Comparison of ENCODE assay signal across 8 cellular contexts in genomic region chr21:43106965-43107793, GRCh38. TPM values are rescaled to one million over a fixed set of nuclear protein-coding genes. Genes with fewer than 3 reads are reported as not detected.
DNase-seq lines count a peak whose midpoint lies in the region; ATAC-seq, FAIRE-seq and TF ChIP-seq lines count a peak whose summit lies in the region.
"Not testable (repeated sequence)": the region's sequence is repeated elsewhere in the genome, so short reads cannot be mapped to it uniquely, and the experiment has no call there.

TSS of gene U2AF1 (minus strand) at chr21:43107570. CDS start at chr21:43107494, 76 bp downstream.

- H3K9me3 ChIP-seq in HUES64 (ENCODE audit: insufficient read depth, low read depth, low read length); colonic mucosa; iPS-15b (ENCODE audit: control insufficient read depth, insufficient read depth, low read length); thoracic aorta: not testable (repeated sequence)

- peak within 1 kb of the TSS; percentile 46 for H3K4me3 Mint-ChIP-seq in progenitor cell of endocrine pancreas (ENCODE audit: low read depth)

- intact Hi-C loops in colonic mucosa (cut with DNase I): not testable (repeated sequence)

- 1% methylated on average over 32 of the region's 107 CpGs for WGBS in HUES64

- TF ChIP-seq POLR2A in GM12891 (IDR thresholded peaks at IDR 0.05; ENCODE audit: low read depth, low read length): not testable (repeated sequence)

- H3K4me3 ChIP-seq in HFF-Myc (replicated peaks; ENCODE audit: low read depth, low read length): peak within 1 kb of the TSS; percentile 49
- peak within 1 kb of the TSS; percentile 48 for H3K4me3 ChIP-seq in HUES64 (ENCODE audit: low read length)
- peak within 1 kb of the TSS; percentile 43 for H3K4me3 ChIP-seq in colonic mucosa
- H3K4me3 ChIP-seq in iPS-15b (ENCODE audit: low read depth, low read length): peak within 1 kb of the TSS; percentile 49
- H3K4me3 ChIP-seq in thoracic aorta: peak within 1 kb of the TSS; percentile 77

- H3K27me3 ChIP-seq in HUES64 (ENCODE audit: insufficient read depth, low read length); colonic mucosa; iPS-15b (ENCODE audit: control insufficient read depth, insufficient read depth, low read length); thoracic aorta (replicated peaks; ENCODE audit: insufficient read depth): not testable (repeated sequence)

- not testable (repeated sequence) for TF ChIP-seq CTCF in HFF-Myc (IDR thresholded peaks at IDR 0.05; ENCODE audit: low read depth, low read length, missing control alignments); colonic mucosa (IDR thresholded peaks at IDR 0.05); progenitor cell of endocrine pancreas (IDR thresholded peaks at IDR 0.05; ENCODE audit: unreplicated experiment); thoracic aorta (IDR thresholded peaks at IDR 0.05)

- H3K27ac Mint-ChIP-seq in progenitor cell of endocrine pancreas: not testable (repeated sequence)

- H3K36me3 ChIP-seq in HUES64 (ENCODE audit: insufficient read depth, low read length); colonic mucosa; iPS-15b (ENCODE audit: control insufficient read depth, insufficient read depth, low read length); thoracic aorta: not testable (repeated sequence)

- not testable (repeated sequence) for H3K27ac ChIP-seq in HUES64 (ENCODE audit: low read depth, low read length)
- H3K27ac ChIP-seq in colonic mucosa: peak within 1 kb of the TSS; percentile 55
- H3K27ac ChIP-seq in thoracic aorta: peak within 1 kb of the TSS in 1 of 2 donors; percentile 49

- H3K9ac ChIP-seq in HUES64 (ENCODE audit: low read depth, low read length): peak within 1 kb of the TSS; percentile 74
- peak within 1 kb of the TSS in 1 of 2 donors; percentile 66 for H3K9ac ChIP-seq in colonic mucosa (ENCODE audit: low read depth in 2 of 2, low read length in 2 of 2)
- not testable (repeated sequence) for H3K9ac ChIP-seq in iPS-15b (ENCODE audit: low read depth, low read length)

- not testable (repeated sequence) for DNase-seq in GM12891 (ENCODE audit: insufficient read length, low spot score); HFF-Myc (ENCODE audit: extremely low read depth, low read depth); thoracic aorta (ENCODE audit: low spot score)
- peak; percentile 43 to 55 for DNase-seq in activated CD4-positive, alpha-beta T cell treated with anti-CD3 and anti-CD28 coated beads, Interleukin-2, amount 50 U/mL, for 4 hours
- DNase-seq in colonic mucosa (peak; percentile 74), progenitor cell of endocrine pancreas (ENCODE audit: low spot score, unreplicated experiment) (peak; percentile 28)

- H3K4me1 ChIP-seq in HUES64 (ENCODE audit: insufficient read depth, low read length); colonic mucosa; iPS-15b (ENCODE audit: control insufficient read depth, insufficient read depth, low read length); thoracic aorta (ENCODE audit: control insufficient read depth in 1 of 2, low read depth in 2 of 2): not testable (repeated sequence)

- peak; percentile 91 for ATAC-seq in thoracic aorta (ENCODE audit: insufficient number of reproducible peaks, low FRiP score, low read depth)

- H3K27me3 Mint-ChIP-seq in progenitor cell of endocrine pancreas: not testable (repeated sequence)

- not testable (repeated sequence) for H3K9me3 Mint-ChIP-seq in progenitor cell of endocrine pancreas (ENCODE audit: low read depth)

- not testable (repeated sequence) for H3K4me1 Mint-ChIP-seq in progenitor cell of endocrine pancreas (ENCODE audit: low read depth)

- FAIRE-seq in GM12891 (lab: Jason Lieb, UNC): peak; percentile 100

- H3K36me3 Mint-ChIP-seq in progenitor cell of endocrine pancreas (ENCODE audit: insufficient read depth): not testable (repeated sequence)

RNA-seq across cellular contexts. Expression of gene U2AF1, which starts in this region (rescaled TPM):
- polyA plus RNA-seq in GM12891 (2012; ENCODE audit: low read depth, missing spikeins): 60.8 TPM
- 132 TPM for polyA plus RNA-seq in HUES64 (2013, experiment 1 of 2)
- polyA plus RNA-seq in HUES64 (2013, experiment 2 of 2): 130 TPM
- 10 to 100 TPM; 18.1 to 20.5 TPM for total RNA-seq in colonic mucosa
- 41.1 and 46.8 TPM in 2 replicates for total RNA-seq in progenitor cell of endocrine pancreas
- 10 to 100 TPM; 72.4 to 84.7 TPM for total RNA-seq in thoracic aorta
